Comparison of ENCODE assay signal across 14 cellular contexts in genomic region chr18:7158201-7158600, GRCh38. TPM values are rescaled to one million over a fixed set of nuclear protein-coding genes. Genes with fewer than 3 reads are reported as not detected.
DNase-seq lines count a peak whose midpoint lies in the region; ATAC-seq and TF ChIP-seq lines count a peak whose summit lies in the region.
"Had no signal": no experiment of that assay in that cellular context is flagged by ENCODE, and none has a peak within 500 bp of the region (broad histone marks: within the 10 kb centered on the region; RNA-seq: fewer than 3 reads in every experiment).

No MANE protein-coding gene starts in this region.

- peak overlapping the region; percentile 66 for H2BK120ac ChIP-seq in IMR-90 (ENCODE audit: low read depth, low read length)

- H3K9me1 ChIP-seq in IMR-90 (ENCODE audit: insufficient read depth, low read length): peaks cover 6% of the 10 kb centered on the region

- in situ Hi-C loops in IMR-90 (cut with MboI; ENCODE audit: low sequenced_read_pairs): no loop called here

- peak overlapping the region; percentile 43 for H3K14ac ChIP-seq in IMR-90 (replicated peaks; ENCODE audit: low read depth, low read length)

- peak overlapping the region; percentile 31 for H2BK5ac ChIP-seq in IMR-90 (ENCODE audit: low read depth, low read length, poor library complexity, severe bottlenecking)

- no TSS peak for BruUV-seq in IMR-90 (replicated peaks; lab: Mats Ljungman, UMichigan)

- peak overlapping the region; percentile 76 for H4K91ac ChIP-seq in IMR-90 (ENCODE audit: insufficient read depth, low read depth, low read length)

- H3K27me3 Mint-ChIP-seq in neural progenitor cell (ENCODE audit: insufficient read depth, low read depth): peaks cover 6% of the 10 kb centered on the region
- H3K27me3 Mint-ChIP-seq in CD4-positive, alpha-beta memory T cell: no peaks in the 10 kb centered on the region

- POLR2A ChIA-PET in IMR-90 (lab: Charles Lee; ENCODE audit: unreplicated experiment): interaction anchor here (0.6 kb wide), 1 partner anchor 18 kb away, joined by 10 read pairs; no protein-coding TSS in a partner anchor
- POLR2A ChIA-PET in CD4-positive, alpha-beta memory T cell (lab: Charles Lee; ENCODE audit: partially characterized antibody): no interaction called here

- peak overlapping the region; percentile 78 for H2AFZ ChIP-seq in IMR-90 (replicated peaks; ENCODE audit: low read length, poor library complexity)
- peak overlapping the region; percentile 48 for H2AFZ ChIP-seq in neural progenitor cell (replicated peaks)

- peak overlapping the region in 1 of 2 experiments; percentile 82; a peak in 3 of 4 replicates for H4K8ac ChIP-seq in IMR-90 (ENCODE audit: low read depth in 2 of 2, low read length in 2 of 2)

- H3K56ac ChIP-seq in IMR-90 (ENCODE audit: extremely low read depth, insufficient read depth, low read length): peak overlapping the region; percentile 47; the same call in 1 of the 2 replicates

- no peak for TF ChIP-seq RAD21 in IMR-90 (IDR thresholded peaks at IDR 0.05; ENCODE audit: low read length)

- no peak overlapping the region; the same call in 1 of the 2 replicates for H3K23ac ChIP-seq in IMR-90 (ENCODE audit: low read depth, low read length)

- H4K20me1 ChIP-seq in IMR-90 (ENCODE audit: insufficient read depth, low read length) (no peaks in the 10 kb centered on the region), neural progenitor cell (ENCODE audit: low read depth) (no peaks in the 10 kb centered on the region)

- H3K4me3 ChIP-seq in AG10803 (ENCODE audit: low read length): no peak overlapping the region
- H3K4me3 ChIP-seq in IMR-90 (ENCODE audit: insufficient read depth, low read depth, low read length): no peak overlapping the region
- no peak overlapping the region for H3K4me3 ChIP-seq in coronary artery
- H3K4me3 ChIP-seq in neural progenitor cell: no peak overlapping the region
- H3K4me3 ChIP-seq in CD4-positive, alpha-beta memory T cell (ENCODE audit: low read length in 2 of 2): no peak overlapping the region
- H3K4me3 ChIP-seq: pancreas had no signal

- peaks cover 2% of the 10 kb centered on the region for H3K9me3 Mint-ChIP-seq in neural progenitor cell
- peaks cover 0 to 4% (median 0%) of the 10 kb centered on the region in 8 donors for H3K9me3 Mint-ChIP-seq in CD4-positive, alpha-beta memory T cell

- CTCF ChIA-PET in IMR-90 (lab: Yijun Ruan, JAX): no interaction called here
- CTCF ChIA-PET in CD4-positive, alpha-beta memory T cell (lab: Charles Lee; ENCODE audit: partially characterized antibody): no interaction called here

- dilution Hi-C loops in IMR-90 (cut with HindIII; ENCODE audit: low sequenced_read_pairs, unreplicated experiment): no loop called here

- no peaks in the 10 kb centered on the region for H3F3A ChIP-seq in neural progenitor cell (ENCODE audit: low read depth)

- H3K27ac Mint-ChIP-seq in neural progenitor cell: peak overlapping the region; percentile 19
- H3K27ac Mint-ChIP-seq in CD4-positive, alpha-beta memory T cell: no peak overlapping the region

- intact Hi-C loops in IMR-90 (cut with micrococcal nuclease): no loop called here
- intact Hi-C loops in CD4-positive, alpha-beta memory T cell (cut with micrococcal nuclease): no loop called here

- 0 out of 2 replicates have a peak overlapping the region, but pooled peaks have one; percentile 15 for H3K4me2 ChIP-seq in IMR-90 (ENCODE audit: low read depth, low read length)
- no peak overlapping the region for H3K4me2 ChIP-seq in neural progenitor cell

- H2AK5ac ChIP-seq in IMR-90 (ENCODE audit: low read depth, low read length): peak overlapping the region; percentile 57; the same call in 1 of the 2 replicates

- no peak overlapping the region for H3K27ac ChIP-seq in IMR-90 (ENCODE audit: insufficient read depth, low read length)
- H3K27ac ChIP-seq in coronary artery: no peak overlapping the region
- H3K27ac ChIP-seq in neural progenitor cell: no peak overlapping the region
- no peak overlapping the region for H3K27ac ChIP-seq in CD4-positive, alpha-beta memory T cell (ENCODE audit: low read depth, low read length)
- H3K27ac ChIP-seq: epithelial cell of prostate, pancreas had no signal

- peak; percentile 90 for ATAC-seq in IMR-90 (ENCODE audit: low read depth)
- ATAC-seq: pancreas had no signal

- TF ChIP-seq POLR2A in IMR-90 (IDR thresholded peaks at IDR 0.05; ENCODE audit: low read depth, low read length): no peak

- peak overlapping the region; percentile 90 for H2BK20ac ChIP-seq in IMR-90 (ENCODE audit: low read depth, low read length)

- H3K9ac ChIP-seq in IMR-90 (ENCODE audit: low read depth, low read length): no peak overlapping the region
- H3K9ac ChIP-seq in neural progenitor cell: no peak overlapping the region

- peak overlapping the region; percentile 69 for H3K4ac ChIP-seq in IMR-90 (ENCODE audit: low read depth, low read length)

- H3K9me3 ChIP-seq in IMR-90 (ENCODE audit: control insufficient read depth, insufficient read depth, low read length) (no peaks in the 10 kb centered on the region), neural progenitor cell (ENCODE audit: low read depth) (no peaks in the 10 kb centered on the region)
- H3K9me3 ChIP-seq in CD4-positive, alpha-beta memory T cell (ENCODE audit: control insufficient read depth in 1 of 2, low read length in 2 of 2): no peaks in the 10 kb centered on the region
- H3K9me3 ChIP-seq: pancreas had no signal

- peak overlapping the region; percentile 79; the same call in 1 of the 3 replicates for H2BK15ac ChIP-seq in IMR-90 (ENCODE audit: low read depth, low read length)

- no peaks in the 10 kb centered on the region for H3K36me3 Mint-ChIP-seq in neural progenitor cell
- no peaks in the 10 kb centered on the region for H3K36me3 Mint-ChIP-seq in CD4-positive, alpha-beta memory T cell

- H3K4me1 Mint-ChIP-seq in neural progenitor cell: peaks cover 7% of the 10 kb centered on the region
- no peaks in the 10 kb centered on the region for H3K4me1 Mint-ChIP-seq in CD4-positive, alpha-beta memory T cell

- H3K79me2 ChIP-seq in neural progenitor cell (ENCODE audit: low read depth): no peaks in the 10 kb centered on the region

- no peaks in the 10 kb centered on the region for H3K27me3 ChIP-seq in IMR-90 (ENCODE audit: control insufficient read depth, insufficient read depth, low read length)
- no peaks in the 10 kb centered on the region for H3K27me3 ChIP-seq in neural progenitor cell
- no peaks in the 10 kb centered on the region for H3K27me3 ChIP-seq in CD4-positive, alpha-beta memory T cell (ENCODE audit: insufficient read depth, low read length)
- H3K27me3 ChIP-seq: pancreas had no signal

- no peak overlapping the region for H3K4me3 Mint-ChIP-seq in neural progenitor cell
- no peak overlapping the region for H3K4me3 Mint-ChIP-seq in CD4-positive, alpha-beta memory T cell

- no peaks in the 10 kb centered on the region for H3K79me1 ChIP-seq in IMR-90 (ENCODE audit: low read depth in 1 of 2, low read length in 2 of 2)

- peak overlapping the region; percentile 49 for H2AK9ac ChIP-seq in IMR-90 (replicated peaks; ENCODE audit: low read depth, low read length, poor library complexity)

- 40% methylated on average over 1 of the region's 11 CpGs; no CpG with 5 or more reads in 1 of the 2 experiments for WGBS in IMR-90 (ENCODE audit: extremely low coverage in 2 of 2, insufficient read length in 1 of 2), 2 experiments

- peak overlapping the region; percentile 42; the same call in 1 of the 2 replicates for H3K18ac ChIP-seq in IMR-90 (ENCODE audit: low read depth, low read length)

- TF ChIP-seq CTCF in AG10803 (conservative IDR thresholded peaks at IDR 0.05; ENCODE audit: low read length): no peak
- no peak for TF ChIP-seq CTCF in IMR-90 (conservative IDR thresholded peaks at IDR 0.05; ENCODE audit: low read depth, low read length)
- TF ChIP-seq CTCF in coronary artery (IDR thresholded peaks at IDR 0.05): no peak
- TF ChIP-seq CTCF in neural progenitor cell (IDR thresholded peaks at IDR 0.05): no peak

- DNase-seq in AG10803 (ENCODE audit: low read depth): peak; percentile 47
- peak; percentile 79 for DNase-seq in IMR-90
- DNase-seq in coronary artery (ENCODE audit: low spot score): peak; percentile 65
- DNase-seq in neural progenitor cell (ENCODE audit: low spot score): no peak
- no peak for DNase-seq in NCI-H2029 treated with DMSO at 0.1 percent for 48 hours (lab: John Stamatoyannopoulos, UW)
- no peak for DNase-seq in medulla oblongata (ENCODE audit: extremely low spot score)
- no peak for DNase-seq in SIG-M5 (lab: John Stamatoyannopoulos, UW)
- DNase-seq in CD4-positive, alpha-beta memory T cell: no peak
- DNase-seq: C1 segment of cervical spinal cord; NCI-H2227 treated with DMSO at 0.1 percent for 48 hours; pancreas; stimulated activated CD4-positive, alpha-beta T cell treated with anti-CD3 and anti-CD28 coated beads, Interleukin-2, amount 100 ng/mL, for 24 hours; T-helper 2 cell had no signal

- no peaks in the 10 kb centered on the region for H3K36me3 ChIP-seq in IMR-90 (ENCODE audit: control insufficient read depth, insufficient read depth, low read length)
- H3K36me3 ChIP-seq in neural progenitor cell: no peaks in the 10 kb centered on the region
- H3K36me3 ChIP-seq in CD4-positive, alpha-beta memory T cell (ENCODE audit: insufficient read depth, low read length): no peaks in the 10 kb centered on the region
- H3K36me3 ChIP-seq: pancreas had no signal

- H3K4me1 ChIP-seq in IMR-90 (ENCODE audit: control insufficient read depth, insufficient read depth, low read length): peaks cover 11% of the 10 kb centered on the region
- H3K4me1 ChIP-seq in neural progenitor cell: no peaks in the 10 kb centered on the region
- H3K4me1 ChIP-seq in CD4-positive, alpha-beta memory T cell (ENCODE audit: insufficient read depth, low read length): no peaks in the 10 kb centered on the region
- H3K4me1 ChIP-seq: pancreas had no signal

- H4K5ac ChIP-seq in IMR-90 (ENCODE audit: low read depth, low read length): no peak overlapping the region

TF ChIP-seq in IMR-90, 13 proteins besides CTCF, POLR2A, EP300 and RAD21 (continues in another document):
- TF ChIP-seq MAZ (IDR thresholded peaks at IDR 0.05; ENCODE audit: borderline replicate concordance, low read depth, low read length): no peak
- no peak for TF ChIP-seq SMC3 (IDR thresholded peaks at IDR 0.05; ENCODE audit: low read depth, low read length)
- no peak for TF ChIP-seq NFE2L2 (IDR thresholded peaks at IDR 0.05; ENCODE audit: low read depth, low read length)

RNA-seq across cellular contexts. Expression of gene LAMA1, which starts 40.6 kb away (rescaled TPM):
- 10.9 and 11.4 TPM in 2 replicates for total RNA-seq in IMR-90 (2012; rRNA removed)
- polyA plus RNA-seq in IMR-90 (2012; rRNA removed): 13.3 and 15.5 TPM in 2 replicates
- 8.9 and 10.5 TPM in 2 replicates for polyA plus RNA-seq in IMR-90 (2012; cell fraction: cytosol; rRNA removed)
- 16.0 and 21.1 TPM in 2 replicates for polyA plus RNA-seq in IMR-90 (2012; cell fraction: nucleus; rRNA removed; ENCODE audit: low replicate concordance)
- total RNA-seq in neural progenitor cell (ENCODE audit: low replicate concordance): 80.3 and 95.4 TPM in 2 replicates
- not detected for total RNA-seq in CD4-positive, alpha-beta memory T cell
- not detected for polyA plus RNA-seq in CD4-positive, alpha-beta memory T cell

Comparison
In these comparisons a context has a peak if more than half of its experiments do, and no peak if none do; other contexts are left out.
1. DNase-seq: peak in AG10803 (single experiment), IMR-90 (single experiment) and coronary artery (single experiment); none in neural progenitor cell (single experiment), NCI-H2029 treated with DMSO at 0.1 percent for 48 hours (single experiment), medulla oblongata (single experiment), SIG-M5 (single experiment) and CD4-positive, alpha-beta memory T cell (0 of 5).
2. RNA of gene LAMA1, which starts 40.6 kb away (total RNA-seq): 80.3 to 95.4 TPM in neural progenitor cell and 10.9 to 11.4 TPM in IMR-90; not detected in CD4-positive, alpha-beta memory T cell; every median in the first group is over 10 times any median in the second.